Comparison of ENCODE assay signal across 19 cellular contexts in the genomic region with DNA sequence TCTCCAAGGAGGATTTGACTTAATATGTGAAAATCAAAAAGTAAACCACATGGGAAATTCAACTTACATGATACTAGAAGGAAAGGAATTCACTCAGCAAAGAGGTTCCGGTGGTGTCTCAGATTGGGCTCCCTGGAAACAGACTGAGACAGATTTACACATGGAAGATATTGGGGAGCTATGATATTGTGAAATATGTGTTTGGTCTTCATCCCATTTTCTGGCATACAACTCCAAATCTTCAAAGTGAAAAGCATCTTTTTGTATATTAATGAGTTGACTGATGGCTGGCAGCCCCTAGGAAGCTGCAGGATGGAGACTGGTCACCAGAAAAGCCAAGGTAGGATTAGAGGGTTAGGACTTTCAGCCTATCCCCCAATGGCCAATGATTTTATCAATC. TPM values are rescaled to one million over a fixed set of nuclear protein-coding genes. Genes with fewer than 3 reads are reported as not detected.
"Had no signal": no experiment of that assay in that cellular context is flagged by ENCODE, and none has a peak within 500 bp of the region (broad histone marks: within the 10 kb centered on the region; RNA-seq: fewer than 3 reads in every experiment).

No MANE protein-coding gene starts in this region.

- DNase-seq: Kasumi-1, MM.1S, NCI-H1092 treated with DMSO at 0.1 percent for 48 hours, NCI-H1436, NCI-H187, NCI-H2029, NCI-H2081 treated with DMSO at 0.1 percent for 48 hours, NCI-H2171, NCI-H226, NCI-H446, NCI-H510A, NCI-H524 treated with DMSO at 0.1 percent for 48 hours, NCI-H69, NCI-H774, Right ventricle myocardium superior, RPMI8226, SIG-M5 had no signal

RNA-seq across cellular contexts. Expression of a gene that starts 29.3 kb away (rescaled TPM):
- total RNA-seq: M059J, Right ventricle myocardium superior, SJSA1 had no signal
